ENCODE assay signal across 14 cellular contexts in the genomic region with DNA sequence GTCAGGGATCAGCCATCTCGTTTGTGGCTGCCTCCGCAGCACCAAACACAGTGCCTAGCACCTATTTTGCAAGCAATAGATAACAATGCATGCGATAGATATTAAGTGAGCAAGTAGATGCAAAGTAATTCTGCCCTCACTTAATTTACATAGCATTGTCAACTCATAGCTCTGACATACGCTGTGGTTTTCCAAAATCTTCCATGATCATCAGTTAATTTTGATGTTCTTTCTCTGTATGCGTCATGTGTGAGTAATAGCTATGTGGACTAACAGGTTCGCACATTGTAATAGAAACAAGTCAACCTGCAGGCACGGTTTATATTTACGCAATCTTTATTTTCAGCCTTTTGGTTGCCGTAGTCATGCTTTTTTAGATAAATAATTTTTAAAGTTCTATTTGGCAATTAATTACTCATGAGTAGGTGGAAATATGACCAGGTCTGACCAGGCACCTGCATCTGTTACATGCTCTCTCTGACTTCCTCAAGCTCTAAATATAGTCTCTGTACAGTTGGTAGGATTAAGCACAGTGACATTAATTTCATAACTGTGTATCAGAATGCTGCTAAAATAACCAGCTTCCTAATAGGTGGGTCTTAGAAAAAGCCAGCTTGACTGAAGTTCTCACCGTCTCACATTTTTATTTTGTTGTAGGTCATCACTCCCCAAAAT. TPM values are rescaled to one million over a fixed set of nuclear protein-coding genes. Genes with fewer than 3 reads are reported as not detected.
A peak's percentile ranks its signal among the peaks of the same experiment; 100 is the strongest.
DNase-seq lines count a peak whose midpoint lies in the region; ATAC-seq and TF ChIP-seq lines count a peak whose summit lies in the region.
"Had no signal": no experiment of that assay in that cellular context is flagged by ENCODE, and none has a peak within 500 bp of the region (broad histone marks: within the 10 kb centered on the region; RNA-seq: fewer than 3 reads in every experiment).

No MANE protein-coding gene starts in this region.

- no peak for TF ChIP-seq CTCF in transverse colon (IDR thresholded peaks at IDR 0.05)

- H3K79me2 ChIP-seq in ACC112 (ENCODE audit: control insufficient read depth, insufficient read depth, low read length, unreplicated experiment), result no peaks in the 10 kb centered on the region

- TF ChIP-seq POLR2A in transverse colon (IDR thresholded peaks at IDR 0.05), result no peak

- 82 to 90% methylated on average over 8 to 10 of the region's 10 CpGs for WGBS in transverse colon (ENCODE audit: low coverage in 1 of 2), 2 donors

- H3K27ac ChIP-seq in ACC112 (ENCODE audit: low read depth, low read length) (peak overlapping the region; percentile 65), transverse colon (no peak overlapping the region)
- H3K27ac ChIP-seq: KMS-11 had no signal

- H3K27me3 ChIP-seq in ACC112 (ENCODE audit: insufficient read depth, low read length) (no peaks in the 10 kb centered on the region), transverse colon (no peaks in the 10 kb centered on the region)

- no peak overlapping the region for H2AFZ ChIP-seq in ACC112 (ENCODE audit: low read length, unreplicated experiment)

- H3K4me3 ChIP-seq in ACC112 (ENCODE audit: low read depth, low read length) (no peak overlapping the region), transverse colon (no peak overlapping the region)

- no peaks in the 10 kb centered on the region for H3K9me3 ChIP-seq in transverse colon

- in situ Hi-C loops in transverse colon (cut with MboI; ENCODE audit: low pct_ligation_motif_present in 1 of 4, low pct_unique_long_range_greater_than_20kb in 1 of 4, low sequenced_read_pairs in 3 of 4), result no loop called here

- DNase-seq in amniotic epithelial cell (ENCODE audit: low read depth) (peak; percentile 98), kidney tubule cell (ENCODE audit: low spot score) (peak; percentile 17), transverse colon (no peak), GM19238 (ENCODE audit: insufficient read length, low spot score) (no peak)
- DNase-seq in activated CD4-positive, alpha-beta T cell treated with anti-CD3 and anti-CD28 coated beads, Interleukin-2, amount 50 U/mL, for 4 hours, result no peak
- DNase-seq: activated CD4-positive, alpha-beta T cell treated with anti-CD3 and anti-CD28 coated beads, Interleukin-2, amount 10 ng/mL, durations not matched to agents 24 days and 14 days; activated naive CD8-positive, alpha-beta T cell treated with anti-CD3 and anti-CD28 coated beads, Interleukin-2, amount 10 ng/mL, durations not matched to agents 7 days and 5 days; C1 segment of cervical spinal cord; NCI-H345; stimulated activated CD4-positive, alpha-beta T cell treated with anti-CD3 and anti-CD28 coated beads, Interleukin-12 subunit alpha, Interleukin-12 subunit beta, amount 100 ng/mL, for 4 hours had no signal

- peaks cover 15% of the 10 kb centered on the region for H3K4me1 ChIP-seq in ACC112 (ENCODE audit: control insufficient read depth, insufficient read depth, low read length, unreplicated experiment)
- H3K4me1 ChIP-seq in transverse colon, result peaks cover 0 to 16% (median 3%) of the 10 kb centered on the region in 4 donors

- H3K36me3 ChIP-seq in ACC112 (ENCODE audit: insufficient read depth, low read length) (peaks cover 9% of the 10 kb centered on the region), transverse colon (peaks cover 0 to 30% (median 11%) of the 10 kb centered on the region in 4 donors)

- no peak for TF ChIP-seq EP300 in transverse colon (IDR thresholded peaks at IDR 0.05; ENCODE audit: low read depth)

- intact Hi-C loops in transverse colon (cut with DNase I; ENCODE audit: low total_unique reads), result no loop called here

- peak; percentile 61 for ATAC-seq in HG02885 (IDR thresholded peaks at IDR 0.05; ENCODE audit: poor library complexity, unreplicated experiment)
- ATAC-seq in HG02588 (IDR thresholded peaks at IDR 0.05; ENCODE audit: unreplicated experiment), result no peak

RNA-seq across cellular contexts. Expression of a gene that starts 13.3 kb away (rescaled TPM):
- total RNA-seq in transverse colon, result 10 to 100 TPM in 2 of 4 donors, 1 to 10 TPM in 2; 2.2 to 26.7 (median 11.8) TPM

Comparison
In these comparisons a context has a peak if more than half of its experiments do, and no peak if none do; other contexts are left out.
1. DNase-seq: peak in amniotic epithelial cell (single experiment) and kidney tubule cell (single experiment); none in transverse colon (single experiment), activated CD4-positive, alpha-beta T cell treated with anti-CD3 and anti-CD28 coated beads, Interleukin-2, amount 50 U/mL, for 4 hours (0 of 2) and GM19238 (single experiment).